ENCODE assay signal across 15 cellular contexts in the genomic region with DNA sequence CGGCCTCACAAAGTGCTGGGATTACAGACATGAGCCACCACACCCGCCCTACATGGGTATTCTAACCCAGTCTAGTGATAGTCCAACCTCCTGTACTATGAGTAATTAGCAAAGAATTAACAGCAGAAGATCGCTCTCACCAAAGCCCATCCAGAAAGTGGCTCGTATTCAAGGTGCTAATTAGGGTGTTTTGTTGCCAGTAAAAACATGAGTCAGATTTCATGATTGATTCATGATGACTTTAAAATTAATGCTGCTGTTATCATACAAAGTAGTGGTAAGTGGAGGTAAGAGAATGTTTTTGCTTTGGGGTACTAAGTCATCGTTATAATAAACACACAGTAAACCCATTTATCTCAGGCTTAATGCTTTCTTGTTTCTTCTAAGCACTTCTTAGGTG.
"Had no signal": no experiment of that assay in that cellular context is flagged by ENCODE, and none has a peak within 500 bp of the region (broad histone marks: within the 10 kb centered on the region; RNA-seq: fewer than 3 reads in every experiment).

No MANE protein-coding gene starts in this region.

- H3K4me3 Mint-ChIP-seq: naive thymus-derived CD4-positive, alpha-beta T cell; nephron progenitor cell had no signal

- H3K27ac Mint-ChIP-seq: naive thymus-derived CD4-positive, alpha-beta T cell; nephron progenitor cell had no signal

- DNase-seq: effector memory CD4-positive, alpha-beta T cell; foreskin melanocyte; head of caudate nucleus; kidney glomerular epithelial cell; naive thymus-derived CD4-positive, alpha-beta T cell; nephron progenitor cell; psoas muscle; sigmoid colon; stimulated activated naive CD4-positive, alpha-beta T cell; stomach; substantia nigra; trophoblast cell had no signal

- H3K27ac ChIP-seq: hepatocyte, psoas muscle, right atrium auricular region, sigmoid colon, stomach had no signal

- H3K27me3 ChIP-seq: hepatocyte, right atrium auricular region, sigmoid colon, stomach had no signal

- H3K36me3 ChIP-seq: right atrium auricular region, sigmoid colon, stomach had no signal

- H3K9me3 ChIP-seq: psoas muscle, right atrium auricular region, sigmoid colon, stomach had no signal

- H3K4me3 ChIP-seq: hepatocyte, psoas muscle, right atrium auricular region, sigmoid colon, skin epidermis, stomach had no signal

- ATAC-seq: naive thymus-derived CD4-positive, alpha-beta T cell; psoas muscle had no signal

- H3K4me1 ChIP-seq: psoas muscle, right atrium auricular region, sigmoid colon, stomach had no signal

- H3K27me3 Mint-ChIP-seq: naive thymus-derived CD4-positive, alpha-beta T cell had no signal
